9 cellular contexts compared by ENCODE assay signal in genomic region chr12:124941170-124941527, GRCh38. TPM values are rescaled to one million over a fixed set of nuclear protein-coding genes. Genes with fewer than 3 reads are reported as not detected.
DNase-seq lines count a peak whose midpoint lies in the region; ATAC-seq and TF ChIP-seq lines count a peak whose summit lies in the region.
"Had no signal": no experiment of that assay in that cellular context is flagged by ENCODE, and none has a peak within 500 bp of the region (broad histone marks: within the 10 kb centered on the region; RNA-seq: fewer than 3 reads in every experiment).

No MANE protein-coding gene starts in this region.

- WGBS in right cardiac atrium, result 68% methylated on average over 7 of the region's 7 CpGs

- intact Hi-C loops in right cardiac atrium (cut with DNase I), result loop anchor here in 1 of 4 donors (5.0 kb wide), 1 partner anchor 34 kb away; no protein-coding TSS in a partner anchor

- no peaks in the 10 kb centered on the region for H3K27me3 ChIP-seq in RWPE2 (ENCODE audit: insufficient read depth, poor library complexity, severe bottlenecking)
- no peaks in the 10 kb centered on the region for H3K27me3 ChIP-seq in right cardiac atrium (ENCODE audit: control insufficient read depth, insufficient read depth)
- H3K27me3 ChIP-seq in skeletal muscle tissue (ENCODE audit: control insufficient read depth in 3 of 3, insufficient read depth in 3 of 3, low read length in 3 of 3), result no peaks in the 10 kb centered on the region

- H3K4me1 ChIP-seq in ES-I3 (ENCODE audit: insufficient read depth, low read length) (peaks cover 14% of the 10 kb centered on the region; the same call in 1 of the 2 replicates), RWPE2 (ENCODE audit: insufficient read depth, poor library complexity, severe bottlenecking) (peaks cover 19% of the 10 kb centered on the region), right cardiac atrium (ENCODE audit: control insufficient read depth, insufficient read depth, low read length) (peaks cover 2% of the 10 kb centered on the region), skeletal muscle tissue (ENCODE audit: control insufficient read depth in 3 of 3, insufficient read depth in 3 of 3, low read length in 3 of 3) (peaks cover 23 to 25% (median 24%) of the 10 kb centered on the region in 3 donors)

- DNase-seq in RWPE2 (ENCODE audit: low spot score) (no peak), right cardiac atrium (no peak), NCI-H2081 (lab: John Stamatoyannopoulos, UW) (no peak)
- DNase-seq: GDM1 had no signal

- ATAC-seq in RWPE2 (ENCODE audit: low read depth) (no peak), right cardiac atrium (no peak), HG03521 (IDR thresholded peaks at IDR 0.05; ENCODE audit: unreplicated experiment) (no peak), HG03139 (IDR thresholded peaks at IDR 0.05; ENCODE audit: unreplicated experiment) (no peak)
- ATAC-seq in activated CD4-positive, CD25-positive, alpha-beta regulatory T cell treated with anti-CD3 and anti-CD28 coated beads, Interleukin-2, amount 50 U/mL, for 24 hours, result no peak

- TF ChIP-seq CTCF in RWPE2 (IDR thresholded peaks at IDR 0.05; ENCODE audit: poor library complexity, severe bottlenecking), result no peak

- H3K36me3 ChIP-seq in ES-I3 (ENCODE audit: insufficient read depth, low read length) (no peaks in the 10 kb centered on the region), RWPE2 (ENCODE audit: low read depth) (no peaks in the 10 kb centered on the region), skeletal muscle tissue (ENCODE audit: control insufficient read depth in 3 of 3, insufficient read depth in 3 of 3, low read length in 3 of 3) (peaks cover 0 to 2% (median 2%) of the 10 kb centered on the region in 3 donors)

- no peaks in the 10 kb centered on the region for H3K9me3 ChIP-seq in ES-I3 (ENCODE audit: control insufficient read depth, insufficient read depth, low read length)
- no peaks in the 10 kb centered on the region for H3K9me3 ChIP-seq in RWPE2 (ENCODE audit: severe bottlenecking)
- no peaks in the 10 kb centered on the region for H3K9me3 ChIP-seq in right cardiac atrium (ENCODE audit: control insufficient read depth, low read length)
- no peaks in the 10 kb centered on the region for H3K9me3 ChIP-seq in skeletal muscle tissue (ENCODE audit: control insufficient read depth in 3 of 3, low read length in 3 of 3)

- H3K4me3 ChIP-seq in RWPE2 (ENCODE audit: severe bottlenecking) (peak overlapping the region; percentile 33), right cardiac atrium (ENCODE audit: low read length) (no peak overlapping the region), skeletal muscle tissue (ENCODE audit: low read length in 3 of 3) (peak overlapping the region; percentile 82 to 91 (median 84))

- H3K27ac ChIP-seq in RWPE2 (ENCODE audit: poor library complexity, severe bottlenecking) (peak overlapping the region; percentile 100), right cardiac atrium (ENCODE audit: low read length) (peak overlapping the region; percentile 69), skeletal muscle tissue (ENCODE audit: low read depth, low read length) (peak overlapping the region; percentile 88)

- H3K9ac ChIP-seq in ES-I3 (ENCODE audit: low read depth, low read length) (peak overlapping the region; percentile 87; the same call in 1 of the 2 replicates), skeletal muscle tissue (ENCODE audit: low read depth in 1 of 3, low read length in 3 of 3) (peak overlapping the region in 2 of 3 donors; percentile 55 to 72)

RNA-seq across cellular contexts. Expression of gene UBC, which starts 26.7 kb away (rescaled TPM):
- total RNA-seq in right cardiac atrium (1,000 to 10,000 TPM; 1,045 to 1,141 (median 1,055) TPM), skeletal muscle tissue (1,198 TPM)
- 1,140 TPM for polyA plus RNA-seq in right cardiac atrium

RNA-seq across cellular contexts. Expression of gene DHX37, which starts 47.8 kb away (rescaled TPM):
- total RNA-seq in right cardiac atrium (1 to 10 TPM; 5.8 to 9.4 (median 7.8) TPM), skeletal muscle tissue (8.9 TPM)
- polyA plus RNA-seq in right cardiac atrium, result 3.9 TPM

RNA-seq across cellular contexts. Expression of gene BRI3BP, which starts 52.3 kb away (rescaled TPM):
- total RNA-seq in right cardiac atrium (1 to 10 TPM; 3.8 to 6.1 (median 4.0) TPM), skeletal muscle tissue (4.2 TPM)
- 1.4 TPM for polyA plus RNA-seq in right cardiac atrium
